Comparison of ENCODE assay signal across 8 cellular contexts in the genomic region with DNA sequence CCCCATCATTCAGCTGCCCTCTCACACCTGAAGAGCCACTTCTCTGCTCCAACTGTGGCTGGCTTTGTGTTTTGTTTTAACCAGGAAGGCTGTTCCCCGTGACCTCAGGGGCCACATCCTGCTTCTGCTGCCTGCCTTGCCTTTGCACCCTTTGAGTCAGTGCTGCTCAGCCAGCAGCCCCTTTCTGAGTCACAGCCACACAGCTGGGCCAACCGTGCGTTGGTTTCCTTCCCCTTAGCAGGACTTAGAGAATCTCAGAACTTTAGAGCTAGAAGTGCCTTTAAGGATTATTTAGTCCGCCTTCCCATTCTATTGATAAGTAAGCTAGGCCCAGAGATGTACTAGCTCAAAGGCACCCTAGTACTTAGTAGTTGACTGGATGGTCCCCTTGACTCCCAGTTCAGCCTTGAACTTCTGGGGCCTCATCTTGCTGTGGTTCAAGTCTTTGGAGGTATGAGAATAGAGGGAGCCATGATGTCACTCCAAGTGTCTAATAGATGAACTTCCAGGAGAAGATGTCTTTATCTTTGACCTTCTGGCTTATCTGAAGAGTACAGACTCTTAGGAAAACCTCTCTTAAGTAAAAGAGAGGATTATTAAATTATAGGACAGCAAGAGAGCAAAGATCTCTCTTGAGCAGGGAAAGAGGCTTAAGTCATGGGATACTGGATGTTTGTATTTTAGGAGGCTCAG. TPM values are rescaled to one million over a fixed set of nuclear protein-coding genes. Genes with fewer than 3 reads are reported as not detected.
DNase-seq lines count a peak whose midpoint lies in the region; ATAC-seq and TF ChIP-seq lines count a peak whose summit lies in the region.

No MANE protein-coding gene starts in this region.

- no peak overlapping the region for H3K4me3 ChIP-seq in BLaER1
- H3K4me3 ChIP-seq in transverse colon: no peak overlapping the region

- DNase-seq in HT1080 (ENCODE audit: low read depth): peak; percentile 95
- DNase-seq in activated CD4-positive, alpha-beta T cell treated with anti-CD3 and anti-CD28 coated beads, Interleukin-2, amount 10 ng/mL, durations not matched to agents 24 days and 14 days: peak; percentile 96
- peak; percentile 49 for DNase-seq in pons (ENCODE audit: low spot score)
- peak; percentile 70 for DNase-seq in transverse colon
- DNase-seq in NCI-H1694 treated with DMSO at 0.1 percent for 48 hours (lab: John Stamatoyannopoulos, UW): no peak

- peak overlapping the region; percentile 99 for H3K27ac Mint-ChIP-seq in activated CD4-positive, alpha-beta T cell treated with anti-CD3 and anti-CD28 coated beads, Interleukin-2, amount 10 ng/mL, durations not matched to agents 24 days and 14 days
- H3K27ac Mint-ChIP-seq in dendritic cell treated with granulocyte-macrophage colony-stimulating factor and Interleukin-4, amounts not matched to agents 40 ng/mL and 50 ng/mL, for 4 days: peak overlapping the region; percentile 82

- H3K4me3 Mint-ChIP-seq in activated CD4-positive, alpha-beta T cell treated with anti-CD3 and anti-CD28 coated beads, Interleukin-2, amount 10 ng/mL, durations not matched to agents 24 days and 14 days: peak overlapping the region; percentile 88
- no peak overlapping the region for H3K4me3 Mint-ChIP-seq in dendritic cell treated with granulocyte-macrophage colony-stimulating factor and Interleukin-4, amounts not matched to agents 40 ng/mL and 50 ng/mL, for 4 days

- H3K27me3 ChIP-seq in BLaER1 (peaks cover 1% of the 10 kb centered on the region; the same call in 1 of the 2 replicates), transverse colon (no peaks in the 10 kb centered on the region)

- H3K4me2 ChIP-seq in BLaER1: peak overlapping the region; percentile 78

- peak; percentile 90 for ATAC-seq in GM21367 (IDR thresholded peaks at IDR 0.05; ENCODE audit: unreplicated experiment)

- peaks cover 79% of the 10 kb centered on the region for H3K4me1 Mint-ChIP-seq in activated CD4-positive, alpha-beta T cell treated with anti-CD3 and anti-CD28 coated beads, Interleukin-2, amount 10 ng/mL, durations not matched to agents 24 days and 14 days
- peaks cover 61% of the 10 kb centered on the region for H3K4me1 Mint-ChIP-seq in dendritic cell treated with granulocyte-macrophage colony-stimulating factor and Interleukin-4, amounts not matched to agents 40 ng/mL and 50 ng/mL, for 4 days (ENCODE audit: low read depth)

- H3K27ac ChIP-seq in BLaER1: peak overlapping the region; percentile 67
- peak overlapping the region; percentile 47 to 69 (median 54) for H3K27ac ChIP-seq in transverse colon

- intact Hi-C loops in activated CD4-positive, alpha-beta T cell treated with anti-CD3 and anti-CD28 coated beads, Interleukin-2, amount 10 ng/mL, durations not matched to agents 24 days and 14 days (cut with micrococcal nuclease): loop anchor here (1.0 to 10.0 kb wide), 6 partner anchors 27 to 909 kb away; no protein-coding TSS in a partner anchor
- intact Hi-C loops in dendritic cell treated with granulocyte-macrophage colony-stimulating factor and Interleukin-4, amounts not matched to agents 40 ng/mL and 50 ng/mL, for 4 days (cut with micrococcal nuclease): loop anchor here (1.0 to 2.0 kb wide), 2 partner anchors 8 to 25 kb away; a partner anchor contains a TSS
- intact Hi-C loops in transverse colon (cut with DNase I; ENCODE audit: low total_unique reads): no loop called here

- H3K27me3 Mint-ChIP-seq in activated CD4-positive, alpha-beta T cell treated with anti-CD3 and anti-CD28 coated beads, Interleukin-2, amount 10 ng/mL, durations not matched to agents 24 days and 14 days: no peaks in the 10 kb centered on the region
- no peaks in the 10 kb centered on the region for H3K27me3 Mint-ChIP-seq in dendritic cell treated with granulocyte-macrophage colony-stimulating factor and Interleukin-4, amounts not matched to agents 40 ng/mL and 50 ng/mL, for 4 days

- H3K36me3 Mint-ChIP-seq in activated CD4-positive, alpha-beta T cell treated with anti-CD3 and anti-CD28 coated beads, Interleukin-2, amount 10 ng/mL, durations not matched to agents 24 days and 14 days (ENCODE audit: low read depth): peaks cover 84% of the 10 kb centered on the region
- peaks cover 42% of the 10 kb centered on the region for H3K36me3 Mint-ChIP-seq in dendritic cell treated with granulocyte-macrophage colony-stimulating factor and Interleukin-4, amounts not matched to agents 40 ng/mL and 50 ng/mL, for 4 days (ENCODE audit: low read depth)

- H3K4me1 ChIP-seq in BLaER1 (peaks cover 53% of the 10 kb centered on the region), transverse colon (peaks cover 0 to 24% (median 4%) of the 10 kb centered on the region in 4 donors)

- 77% methylated on average over 4 of the region's 4 CpGs; no CpG with 5 or more reads in 1 of the 2 donors for WGBS in transverse colon (ENCODE audit: low coverage in 1 of 2), 2 donors

- in situ Hi-C loops in transverse colon (cut with MboI; ENCODE audit: low pct_ligation_motif_present in 1 of 4, low pct_unique_long_range_greater_than_20kb in 1 of 4, low sequenced_read_pairs in 3 of 4): no loop called here

- no peaks in the 10 kb centered on the region for H4K20me1 ChIP-seq in BLaER1

- TF ChIP-seq CTCF in transverse colon (IDR thresholded peaks at IDR 0.05): no peak

- TF ChIP-seq EP300 in transverse colon (IDR thresholded peaks at IDR 0.05; ENCODE audit: low read depth): no peak

- TF ChIP-seq POLR2A in transverse colon (IDR thresholded peaks at IDR 0.05): peak; percentile 17

- no peaks in the 10 kb centered on the region for H3K9me3 Mint-ChIP-seq in activated CD4-positive, alpha-beta T cell treated with anti-CD3 and anti-CD28 coated beads, Interleukin-2, amount 10 ng/mL, durations not matched to agents 24 days and 14 days
- no peaks in the 10 kb centered on the region for H3K9me3 Mint-ChIP-seq in dendritic cell treated with granulocyte-macrophage colony-stimulating factor and Interleukin-4, amounts not matched to agents 40 ng/mL and 50 ng/mL, for 4 days

- H3K9ac ChIP-seq in BLaER1: no peak overlapping the region

- H3K36me3 ChIP-seq in BLaER1 (no peaks in the 10 kb centered on the region), transverse colon (peaks cover 0 to 2% (median 0%) of the 10 kb centered on the region in 4 donors)

- H3K9me3 ChIP-seq in BLaER1 (no peaks in the 10 kb centered on the region), transverse colon (no peaks in the 10 kb centered on the region)

RNA-seq across cellular contexts. Expression of a gene that starts 8.0 kb away (rescaled TPM):
- total RNA-seq in HT1080 (2014; rRNA removed; shearing (Covaris generic)): 0.10 and 0.42 TPM in 2 replicates
- polyA plus RNA-seq in HT1080 (2015; cell fraction: cytosol; rRNA removed): 1.8 TPM in 2 replicates
- polyA plus RNA-seq in HT1080 (2015; cell fraction: nucleus; rRNA removed): 0.68 TPM in 1 of 2 replicates, not detected in the other
- total RNA-seq in activated CD4-positive, alpha-beta T cell treated with anti-CD3 and anti-CD28 coated beads, Interleukin-2, amount 10 ng/mL, durations not matched to agents 24 days and 14 days: 113 and 117 TPM in 2 replicates
- total RNA-seq in transverse colon: 10 to 100 TPM in 3 of 4 donors, 1 to 10 TPM in 1; 5.6 to 54.1 (median 35.6) TPM
